ENCODE assay signal across 8 cellular contexts in the genomic region with DNA sequence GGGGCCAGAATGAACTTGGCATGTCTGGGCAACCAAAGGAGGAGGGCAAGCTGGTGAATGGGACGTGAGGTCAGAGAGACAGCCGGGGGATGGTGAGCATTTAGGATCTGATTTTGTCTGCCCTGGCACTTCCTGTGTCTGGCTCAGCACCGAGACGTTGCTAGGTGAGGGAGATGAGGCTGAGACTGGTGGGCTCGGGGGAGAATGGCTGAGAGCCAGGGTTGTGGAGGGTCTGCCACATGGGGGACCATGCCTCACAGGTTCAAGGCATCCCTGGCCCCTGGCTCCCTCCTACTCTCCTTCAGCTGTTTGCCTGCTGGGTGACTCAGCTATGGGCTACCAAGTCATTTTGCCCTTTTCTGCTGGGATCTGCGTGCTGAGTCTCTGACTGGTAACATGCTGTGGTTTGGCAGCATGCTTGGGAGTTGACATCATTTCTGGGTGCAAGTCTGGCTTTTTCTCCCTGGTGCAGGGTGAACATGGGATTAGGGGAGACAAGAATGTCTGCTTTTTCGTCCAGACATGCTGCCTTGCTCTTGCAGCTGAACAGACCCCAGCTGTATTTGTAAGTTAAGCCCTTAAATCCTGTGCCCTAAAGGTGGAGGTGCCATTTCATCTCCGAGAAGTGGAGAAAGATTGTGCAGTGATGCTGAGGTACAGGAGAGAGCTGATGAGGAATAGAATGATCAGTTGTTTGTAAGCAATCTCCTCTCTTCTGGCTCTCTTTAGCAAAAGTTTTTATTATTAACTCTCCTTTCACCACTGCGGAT. TPM values are rescaled to one million over a fixed set of nuclear protein-coding genes. Genes with fewer than 3 reads are reported as not detected.
DNase-seq lines count a peak whose midpoint lies in the region; ATAC-seq and TF ChIP-seq lines count a peak whose summit lies in the region.

No MANE protein-coding gene starts in this region.

- H3K27me3 ChIP-seq in DND-41 (ENCODE audit: insufficient read depth, low read length, poor library complexity) (no peaks in the 10 kb centered on the region), fibroblast of lung (ENCODE audit: control insufficient read depth, insufficient read depth, low read length) (no peaks in the 10 kb centered on the region), gastrocnemius medialis (no peaks in the 10 kb centered on the region)

- peak overlapping the region; percentile 63 for H3K4me2 ChIP-seq in DND-41 (ENCODE audit: insufficient read depth, low read length)
- peak overlapping the region; percentile 87 for H3K4me2 ChIP-seq in fibroblast of lung (ENCODE audit: extremely low read depth, insufficient read depth, low read length)

- POLR2A ChIA-PET in activated CD8-positive, alpha-beta T cell treated with anti-CD3 and anti-CD28 coated beads, Interleukin-2, amount 10 ng/mL, durations not matched to agents 7 days and 5 days (lab: Charles Lee) = no interaction called here

- peaks cover 11% of the 10 kb centered on the region for H3K36me3 Mint-ChIP-seq in activated CD8-positive, alpha-beta T cell treated with anti-CD3 and anti-CD28 coated beads, Interleukin-2, amount 10 ng/mL, durations not matched to agents 7 days and 5 days (ENCODE audit: low read depth)

- H3K27ac ChIP-seq in DND-41 (ENCODE audit: low read length) = peak overlapping the region; percentile 96
- peak overlapping the region; percentile 94 for H3K27ac ChIP-seq in KOPT-K1 (ENCODE audit: low read depth, low read length, poor library complexity, severe bottlenecking)
- H3K27ac ChIP-seq in fibroblast of lung (ENCODE audit: insufficient read depth, low read length) = peak overlapping the region; percentile 98
- H3K27ac ChIP-seq in gastrocnemius medialis = peak overlapping the region; percentile 57 to 77 (median 72)

- intact Hi-C loops in gastrocnemius medialis (cut with DNase I; ENCODE audit: low total_unique reads) = no loop called here

- H3K4me3 ChIP-seq in DND-41 (ENCODE audit: low read depth in 1 of 2, low read length in 2 of 2) = peak overlapping the region in 1 of 2 experiments; percentile 44; a peak in 2 of 4 replicates
- peak overlapping the region in 3 of 4 experiments; percentile 9 to 17 (median 16) for H3K4me3 ChIP-seq in fibroblast of lung (replicated peaks in 1 of 4; ENCODE audit: control extremely low read depth in 1 of 4, insufficient read depth in 1 of 4, low read depth in 3 of 4, low read length in 4 of 4)
- H3K4me3 ChIP-seq in gastrocnemius medialis = no peak overlapping the region

- H3K9ac ChIP-seq in DND-41 (ENCODE audit: low read depth, low read length) = peak overlapping the region; percentile 66
- H3K9ac ChIP-seq in fibroblast of lung (ENCODE audit: insufficient read depth, low read length) = peak overlapping the region; percentile 54

- H2AFZ ChIP-seq in DND-41 (ENCODE audit: low read depth, low read length) = no peak overlapping the region
- peak overlapping the region; percentile 27 for H2AFZ ChIP-seq in fibroblast of lung (ENCODE audit: low read length)

- in situ Hi-C loops in gastrocnemius medialis (cut with MboI; ENCODE audit: low sequenced_read_pairs in 4 of 4) = no loop called here

- H3K9me3 Mint-ChIP-seq in activated CD8-positive, alpha-beta T cell treated with anti-CD3 and anti-CD28 coated beads, Interleukin-2, amount 10 ng/mL, durations not matched to agents 7 days and 5 days (ENCODE audit: insufficient read depth) = no peaks in the 10 kb centered on the region

- TF ChIP-seq CTCF in DND-41 (IDR thresholded peaks at IDR 0.05; ENCODE audit: borderline replicate concordance, extremely low read depth, low read length, poor library complexity, severe bottlenecking) = peak; percentile 30
- no peak for TF ChIP-seq CTCF in fibroblast of lung (conservative IDR thresholded peaks at IDR 0.05 in 1 of 2, IDR thresholded peaks at IDR 0.05 in 1 of 2; ENCODE audit: low read depth in 1 of 2, low read length in 2 of 2)
- TF ChIP-seq CTCF in gastrocnemius medialis (IDR thresholded peaks at IDR 0.05 in 4 of 5, conservative IDR thresholded peaks at IDR 0.05 in 1 of 5) = no peak

- DNase-seq in DND-41 = peak; percentile 76
- peak; percentile 53 for DNase-seq in activated CD8-positive, alpha-beta T cell treated with anti-CD3 and anti-CD28 coated beads, Interleukin-2, amount 10 ng/mL, durations not matched to agents 7 days and 5 days
- peak; percentile 97 to 100 for DNase-seq in fibroblast of lung (ENCODE audit: low read depth in 2 of 2)
- DNase-seq in gastrocnemius medialis = peak; percentile 61 to 64
- DNase-seq in SHP77 treated with DMSO at 0.1 percent for 48 hours (lab: John Stamatoyannopoulos, UW) = no peak
- no peak for DNase-seq in NCI-H2171 treated with DMSO at 0.1 percent for 48 hours (lab: John Stamatoyannopoulos, UW)
- no peak for DNase-seq in central memory CD4-positive, alpha-beta T cell

- CTCF ChIA-PET in activated CD8-positive, alpha-beta T cell treated with anti-CD3 and anti-CD28 coated beads, Interleukin-2, amount 10 ng/mL, durations not matched to agents 7 days and 5 days (lab: Charles Lee) = interaction anchor here (0.7 kb wide), 1 partner anchor 36 kb away, joined by 3 read pairs; no protein-coding TSS in a partner anchor

- H3K36me3 ChIP-seq in DND-41 (ENCODE audit: insufficient read depth, low read length) (peaks cover 43% of the 10 kb centered on the region), KOPT-K1 (ENCODE audit: insufficient read depth, low read length) (peaks cover 35% of the 10 kb centered on the region), fibroblast of lung (ENCODE audit: control insufficient read depth, insufficient read depth, low read length) (no peaks in the 10 kb centered on the region), gastrocnemius medialis (no peaks in the 10 kb centered on the region)

- no peaks in the 10 kb centered on the region for H3K27me3 Mint-ChIP-seq in activated CD8-positive, alpha-beta T cell treated with anti-CD3 and anti-CD28 coated beads, Interleukin-2, amount 10 ng/mL, durations not matched to agents 7 days and 5 days (ENCODE audit: low read depth)

- H3K4me3 Mint-ChIP-seq in activated CD8-positive, alpha-beta T cell treated with anti-CD3 and anti-CD28 coated beads, Interleukin-2, amount 10 ng/mL, durations not matched to agents 7 days and 5 days = no peak overlapping the region

- peaks cover 95% of the 10 kb centered on the region for H3K79me2 ChIP-seq in DND-41 (ENCODE audit: insufficient read depth, low read length)
- H3K79me2 ChIP-seq in fibroblast of lung (ENCODE audit: control insufficient read depth, insufficient read depth, low read length) = peaks cover 93% of the 10 kb centered on the region

- H3K4me1 ChIP-seq in DND-41 (ENCODE audit: insufficient read depth, low read length) (peaks cover 96% of the 10 kb centered on the region), fibroblast of lung (ENCODE audit: control insufficient read depth, extremely low read depth, insufficient read depth, low read length) (peaks cover 33% of the 10 kb centered on the region), gastrocnemius medialis (peaks cover 60 to 70% of the 10 kb centered on the region in 2 donors)

- peak; percentile 56 for ATAC-seq in DND-41 (ENCODE audit: insufficient read depth, low read depth)
- ATAC-seq in activated CD8-positive, alpha-beta T cell treated with anti-CD3 and anti-CD28 coated beads, Interleukin-2, amount 10 ng/mL, durations not matched to agents 7 days and 5 days = peak; percentile 82
- ATAC-seq in gastrocnemius medialis = peak; percentile 78 to 86

- peaks cover 36% of the 10 kb centered on the region for H3K4me1 Mint-ChIP-seq in activated CD8-positive, alpha-beta T cell treated with anti-CD3 and anti-CD28 coated beads, Interleukin-2, amount 10 ng/mL, durations not matched to agents 7 days and 5 days (ENCODE audit: low read depth)

- H4K20me1 ChIP-seq in DND-41 (ENCODE audit: insufficient read depth, low read length) (peaks cover 46% of the 10 kb centered on the region), fibroblast of lung (ENCODE audit: control insufficient read depth, extremely low read depth, insufficient read depth, low read length) (no peaks in the 10 kb centered on the region)

- H3K9me3 ChIP-seq in DND-41 (ENCODE audit: insufficient read depth, low read length, severe bottlenecking) (peaks cover 4% of the 10 kb centered on the region), KOPT-K1 (ENCODE audit: insufficient read depth, low read length, poor library complexity, severe bottlenecking) (no peaks in the 10 kb centered on the region), fibroblast of lung (ENCODE audit: control insufficient read depth, insufficient read depth, low read depth, low read length) (no peaks in the 10 kb centered on the region), gastrocnemius medialis (no peaks in the 10 kb centered on the region)

- no peak for TF ChIP-seq POLR2A in gastrocnemius medialis (IDR thresholded peaks at IDR 0.05)

- H3K27ac Mint-ChIP-seq in activated CD8-positive, alpha-beta T cell treated with anti-CD3 and anti-CD28 coated beads, Interleukin-2, amount 10 ng/mL, durations not matched to agents 7 days and 5 days = peak overlapping the region; percentile 65

RNA-seq across cellular contexts. Expression of a gene that starts 17.6 kb away (rescaled TPM):
- total RNA-seq in activated CD8-positive, alpha-beta T cell treated with anti-CD3 and anti-CD28 coated beads, Interleukin-2, amount 10 ng/mL, durations not matched to agents 7 days and 5 days = 10 to 100 TPM; 20.7 to 21.2 TPM
- total RNA-seq in fibroblast of lung (61.6 and 106 TPM in 2 replicates), gastrocnemius medialis (100 to 1,000 TPM in 1 of 4 donors, 10 to 100 TPM in 3; 73.7 to 106 (median 78.3) TPM)
- polyA plus RNA-seq in fibroblast of lung = 111 and 115 TPM in 2 replicates
- 124 and 130 TPM in 2 replicates for polyA plus RNA-seq in fibroblast of lung (2012)
- 76.1 and 79.5 TPM in 2 replicates for polyA minus RNA-seq in fibroblast of lung (ENCODE audit: low replicate concordance)

Comparison
In these comparisons a context has a peak if more than half of its experiments do, and no peak if none do; other contexts are left out.
1. DNase-seq: peak in DND-41 (single experiment), activated CD8-positive, alpha-beta T cell treated with anti-CD3 and anti-CD28 coated beads, Interleukin-2, amount 10 ng/mL, durations not matched to agents 7 days and 5 days (single experiment), fibroblast of lung (2 of 2) and gastrocnemius medialis (2 of 2); none in SHP77 treated with DMSO at 0.1 percent for 48 hours (single experiment), NCI-H2171 treated with DMSO at 0.1 percent for 48 hours (single experiment) and central memory CD4-positive, alpha-beta T cell (single experiment).
2. H3K4me3 ChIP-seq: peak in fibroblast of lung (3 of 4); none in gastrocnemius medialis (0 of 4).
3. Peak in every context shown above with its lines, with median percentiles within 50 percentile points of each other: ATAC-seq and H3K27ac ChIP-seq.